Comparison of ENCODE assay signal across 8 cellular contexts in the genomic region with DNA sequence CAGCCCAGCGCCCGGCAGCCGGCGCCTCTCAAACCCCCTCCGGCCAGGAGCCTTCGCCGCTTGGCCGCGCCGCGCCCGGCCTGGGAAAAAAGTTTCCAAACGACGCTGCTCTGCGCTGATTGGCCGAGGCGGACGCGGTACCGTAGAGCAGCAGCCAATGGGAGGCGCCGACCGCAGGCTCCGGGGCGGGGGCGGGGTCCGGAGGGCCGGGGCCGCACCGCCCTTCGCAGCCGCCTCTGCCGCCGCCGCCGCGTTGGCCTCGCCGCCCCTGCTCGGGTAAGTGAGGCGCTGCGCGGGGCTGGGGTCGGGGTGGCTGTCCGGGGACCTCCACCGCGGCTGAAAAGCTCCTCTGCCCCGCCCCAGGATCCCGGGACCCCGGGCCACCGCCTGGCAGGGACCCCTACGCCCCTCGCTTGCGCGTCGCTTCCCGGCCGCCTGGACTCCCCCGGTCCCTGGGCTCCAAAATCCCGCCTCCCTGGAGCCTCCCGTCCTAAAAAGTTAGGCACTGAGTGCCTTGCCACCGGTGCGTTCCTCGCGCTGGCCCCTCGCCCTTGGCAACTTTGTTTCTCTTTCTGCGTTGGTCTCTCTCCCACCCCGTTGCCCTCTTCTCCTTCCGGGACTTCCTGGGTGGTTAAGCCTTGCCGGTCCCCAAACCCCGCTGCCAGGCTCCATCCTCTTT. TPM values are rescaled to one million over a fixed set of nuclear protein-coding genes. Genes with fewer than 3 reads are reported as not detected.
DNase-seq lines count a peak whose midpoint lies in the region; ATAC-seq and TF ChIP-seq lines count a peak whose summit lies in the region.

A gene with protein sequence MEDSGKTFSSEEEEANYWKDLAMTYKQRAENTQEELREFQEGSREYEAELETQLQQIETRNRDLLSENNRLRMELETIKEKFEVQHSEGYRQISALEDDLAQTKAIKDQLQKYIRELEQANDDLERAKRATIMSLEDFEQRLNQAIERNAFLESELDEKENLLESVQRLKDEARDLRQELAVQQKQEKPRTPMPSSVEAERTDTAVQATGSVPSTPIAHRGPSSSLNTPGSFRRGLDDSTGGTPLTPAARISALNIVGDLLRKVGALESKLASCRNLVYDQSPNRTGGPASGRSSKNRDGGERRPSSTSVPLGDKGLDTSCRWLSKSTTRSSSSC (plus strand): TSS at position 227 of the 679 bp plus-strand sequence. CDS start 14,534 bp downstream, outside the sequence.

- H3K27me3 Mint-ChIP-seq in activated CD4-positive, alpha-beta memory T cell treated with anti-CD3 and anti-CD28 coated beads for 36 hours = no peaks in the 10 kb centered on the region

- H3K4me1 Mint-ChIP-seq in activated CD4-positive, alpha-beta memory T cell treated with anti-CD3 and anti-CD28 coated beads for 36 hours (ENCODE audit: low read depth) = peaks cover 30% of the 10 kb centered on the region

- POLR2A ChIA-PET in activated CD4-positive, alpha-beta memory T cell treated with anti-CD3 and anti-CD28 coated beads for 36 hours (lab: Charles Lee) = interaction anchor here (0.8 to 1.0 kb wide), 2 partner anchors 8 to 16 kb away, joined by 3 read pairs; a partner anchor contains a TSS

- peak within 1 kb of the TSS; percentile 87 to 91 for H3K9ac ChIP-seq in duodenal mucosa (ENCODE audit: low read depth in 1 of 2, low read length in 2 of 2)

- H3K27ac ChIP-seq in duodenal mucosa (ENCODE audit: low read depth, low read length) = peak within 1 kb of the TSS; percentile 58

- no peaks in the 10 kb centered on the region for H3K9me3 Mint-ChIP-seq in activated CD4-positive, alpha-beta memory T cell treated with anti-CD3 and anti-CD28 coated beads for 36 hours

- intact Hi-C loops in activated CD4-positive, alpha-beta memory T cell treated with anti-CD3 and anti-CD28 coated beads for 36 hours (cut with micrococcal nuclease) = no loop called here
- intact Hi-C loops in lower leg skin (cut with DNase I; ENCODE audit: low total_unique reads) = no loop called here

- H3K27ac Mint-ChIP-seq in activated CD4-positive, alpha-beta memory T cell treated with anti-CD3 and anti-CD28 coated beads for 36 hours = peak within 1 kb of the TSS; percentile 99

- peak; percentile 25 to 93 (median 85) for DNase-seq in C1 segment of cervical spinal cord (lab: John Stamatoyannopoulos, UW)
- peak; percentile 72 for DNase-seq in GM19240 (ENCODE audit: insufficient read length, low spot score)
- DNase-seq in NCI-H774 (lab: John Stamatoyannopoulos, UW) = peak; percentile 85
- DNase-seq in activated CD4-positive, alpha-beta memory T cell treated with anti-CD3 and anti-CD28 coated beads for 36 hours = peak; percentile 93
- peak; percentile 91 to 99 for DNase-seq in lower leg skin (ENCODE audit: low spot score in 2 of 2)
- peak; percentile 87 for DNase-seq in stimulated activated CD4-positive, alpha-beta T cell treated with anti-CD3 and anti-CD28 coated beads, Interleukin-4, amount 100 ng/mL, for 24 hours

- H3K4me3 ChIP-seq in duodenal mucosa (ENCODE audit: low read depth in 1 of 2, low read length in 2 of 2) (peak within 1 kb of the TSS; percentile 82 to 91), lower leg skin (ENCODE audit: low read depth, poor library complexity, severe bottlenecking) (peak within 1 kb of the TSS; percentile 75)

- no peak for TF ChIP-seq CTCF in lower leg skin (IDR thresholded peaks at IDR 0.05)

- H3K36me3 ChIP-seq in duodenal mucosa (ENCODE audit: control insufficient read depth in 1 of 2, insufficient read depth in 2 of 2, low read length in 2 of 2) = peaks cover 0 to 12% of the 10 kb centered on the region in 2 donors

- CTCF ChIA-PET in activated CD4-positive, alpha-beta memory T cell treated with anti-CD3 and anti-CD28 coated beads for 36 hours (lab: Charles Lee) = no interaction called here

- 0% methylated on average over 17 to 46 of the region's 71 CpGs for whole genome bisulfite sequencing in lower leg skin, 2 donors

- H3K27me3 ChIP-seq in duodenal mucosa (ENCODE audit: control insufficient read depth in 1 of 2, insufficient read depth in 2 of 2, low read length in 2 of 2) = no peaks in the 10 kb centered on the region

- peak; percentile 82 for ATAC-seq in HG03442 (IDR thresholded peaks at IDR 0.05; ENCODE audit: unreplicated experiment)

- no peak for TF ChIP-seq POLR2A in lower leg skin (IDR thresholded peaks at IDR 0.05)

- peaks cover 8 to 13% of the 10 kb centered on the region in 2 donors for H3K4me1 ChIP-seq in duodenal mucosa (ENCODE audit: control insufficient read depth in 1 of 2, insufficient read depth in 2 of 2, low read length in 2 of 2)

- H3K36me3 Mint-ChIP-seq in activated CD4-positive, alpha-beta memory T cell treated with anti-CD3 and anti-CD28 coated beads for 36 hours = peaks cover 13% of the 10 kb centered on the region

- peak within 1 kb of the TSS; percentile 100 for H3K4me3 Mint-ChIP-seq in activated CD4-positive, alpha-beta memory T cell treated with anti-CD3 and anti-CD28 coated beads for 36 hours

- no peaks in the 10 kb centered on the region for H3K9me3 ChIP-seq in duodenal mucosa (ENCODE audit: control insufficient read depth in 1 of 2, low read length in 2 of 2)

RNA-seq across cellular contexts. Expression of the gene that starts here (rescaled TPM):
- total RNA-seq in activated CD4-positive, alpha-beta memory T cell treated with anti-CD3 and anti-CD28 coated beads for 36 hours = 100 to 1,000 TPM; 117 to 119 TPM
- total RNA-seq in lower leg skin = 100 to 1,000 TPM in 1 of 4 donors, 10 to 100 TPM in 3; 69.8 to 184 (median 85.1) TPM

Comparison
In these comparisons a context has a peak if more than half of its experiments do, and no peak if none do; other contexts are left out.
1. Peak in every context shown above with its lines: DNase-seq, ATAC-seq, H3K4me3 ChIP-seq and H3K27ac ChIP-seq.